Comparison of ENCODE assay signal across 22 cellular contexts in genomic region chr20:24314053-24314452, GRCh38.
A peak's percentile ranks its signal among the peaks of the same experiment; 100 is the strongest.
DNase-seq lines count a peak whose midpoint lies in the region; ATAC-seq and TF ChIP-seq lines count a peak whose summit lies in the region.
"Had no signal": no experiment of that assay in that cellular context is flagged by ENCODE, and none has a peak within 500 bp of the region (broad histone marks: within the 10 kb centered on the region; RNA-seq: fewer than 3 reads in every experiment).

No MANE protein-coding gene starts in this region.

- H2BK5ac ChIP-seq in H9 (ENCODE audit: insufficient read length, low read length), result no peak overlapping the region

- peak; percentile 77 for ATAC-seq in esophagus mucosa
- ATAC-seq: A549, GM12878, GM23338 had no signal

- H3K27me3 ChIP-seq in H9 (ENCODE audit: insufficient read depth, low read length) (no peaks in the 10 kb centered on the region), esophagus muscularis mucosa (peaks cover 0 to 10% (median 0%) of the 10 kb centered on the region in 4 donors), uterus (no peaks in the 10 kb centered on the region)
- H3K27me3 ChIP-seq: BLaER1 treated with 17β-estradiol and CSF1 and Interleukin-3, amounts not matched to agents 10 nM and 100 nM had no signal

- DNase-seq in NCI-H524 (lab: John Stamatoyannopoulos, UW) (peak; percentile 64 to 82), NCI-H82 treated with DMSO at 0.1 percent for 48 hours (lab: John Stamatoyannopoulos, UW; ENCODE audit: unreplicated experiment) (peak; percentile 92), H9 (no peak), esophagus muscularis mucosa (ENCODE audit: extremely low spot score) (no peak), uterus (no peak)
- DNase-seq: 8988T; ACHN; AML-193; BE2C; Calu3; CD4-positive, alpha-beta T cell; CD8-positive, alpha-beta memory T cell; DMS153; DND-41; HFFc6 had no signal

- no peak overlapping the region for H3K27ac Mint-ChIP-seq in H9
- H3K27ac Mint-ChIP-seq: CD14-positive monocyte; CD4-positive, alpha-beta T cell; CD8-positive, alpha-beta memory T cell; GM23338; HFFc6 had no signal

- H3K4me3 Mint-ChIP-seq in H9, result no peak overlapping the region
- H3K4me3 Mint-ChIP-seq: CD14-positive monocyte; CD4-positive, alpha-beta T cell; CD8-positive, alpha-beta memory T cell; GM23338; HFFc6 had no signal

- no peaks in the 10 kb centered on the region for H3K23me2 ChIP-seq in H9 (ENCODE audit: insufficient read length, low read depth, low read length, poor library complexity, severe bottlenecking)

- peaks cover 9% of the 10 kb centered on the region for H3K27me3 Mint-ChIP-seq in H9 (ENCODE audit: low read depth)
- H3K27me3 Mint-ChIP-seq: CD4-positive, alpha-beta T cell had no signal

- H3K4me2 ChIP-seq in H9 (ENCODE audit: insufficient read depth, insufficient read length, low read length), result no peak overlapping the region
- H3K4me2 ChIP-seq: A549; BLaER1 treated with 17β-estradiol and CSF1 and Interleukin-3, amounts not matched to agents 10 nM and 100 nM; GM23338 had no signal

- H2BK12ac ChIP-seq in H9 (ENCODE audit: insufficient read length, low read depth, low read length), result no peak overlapping the region

- H3K9ac ChIP-seq in H9 (ENCODE audit: extremely low read depth, insufficient read length, low read length), result no peak overlapping the region
- H3K9ac ChIP-seq: BLaER1 treated with 17β-estradiol and CSF1 and Interleukin-3, amounts not matched to agents 10 nM and 100 nM had no signal

- no peak overlapping the region for H4K5ac ChIP-seq in H9 (ENCODE audit: insufficient read length, low read depth, low read length)

- TF ChIP-seq POLR2A in esophagus muscularis mucosa (IDR thresholded peaks at IDR 0.05; ENCODE audit: low read depth), result no peak
- no peak for TF ChIP-seq POLR2A in uterus (IDR thresholded peaks at IDR 0.05)

- H3K4me1 ChIP-seq in H9 (ENCODE audit: insufficient read depth, low read length), result no peaks in the 10 kb centered on the region
- H3K4me1 ChIP-seq in esophagus muscularis mucosa, result no peaks in the 10 kb centered on the region
- no peaks in the 10 kb centered on the region for H3K4me1 ChIP-seq in uterus
- H3K4me1 ChIP-seq: A549, BE2C, HAP-1 had no signal

- H2AFZ ChIP-seq in H9 (ENCODE audit: low read length), result no peak overlapping the region
- H2AFZ ChIP-seq: GM23338 had no signal

- no peak overlapping the region for H3K14ac ChIP-seq in H9 (ENCODE audit: insufficient read depth, low read length)

- H3K36me3 ChIP-seq in esophagus muscularis mucosa, result no peaks in the 10 kb centered on the region
- H3K36me3 ChIP-seq in uterus, result no peaks in the 10 kb centered on the region
- H3K36me3 ChIP-seq: BE2C; BLaER1 treated with 17β-estradiol and CSF1 and Interleukin-3, amounts not matched to agents 10 nM and 100 nM; HAP-1 had no signal

- TF ChIP-seq EP300 in esophagus muscularis mucosa (IDR thresholded peaks at IDR 0.05), result no peak

- H3K36me3 Mint-ChIP-seq in H9 (ENCODE audit: insufficient read depth in 1 of 3, low read depth in 3 of 3), result no peaks in the 10 kb centered on the region
- H3K36me3 Mint-ChIP-seq: CD14-positive monocyte; CD8-positive, alpha-beta memory T cell had no signal

- no peak overlapping the region for H3K27ac ChIP-seq in H9 (ENCODE audit: insufficient read length, low read depth, low read length)
- H3K27ac ChIP-seq in esophagus muscularis mucosa (replicated peaks in 1 of 4), result no peak overlapping the region
- H3K27ac ChIP-seq in uterus, result no peak overlapping the region
- H3K27ac ChIP-seq: A549; BLaER1 treated with 17β-estradiol and CSF1 and Interleukin-3, amounts not matched to agents 10 nM and 100 nM had no signal

- no peak overlapping the region for H2BK20ac ChIP-seq in H9 (ENCODE audit: low read depth, low read length, poor library complexity, severe bottlenecking)

- H4K91ac ChIP-seq in H9 (ENCODE audit: insufficient read length, low read depth, low read length), result no peak overlapping the region

- H3K9me3 ChIP-seq in H9 (ENCODE audit: control insufficient read depth, low read depth, low read length) (no peaks in the 10 kb centered on the region), esophagus muscularis mucosa (no peaks in the 10 kb centered on the region), uterus (no peaks in the 10 kb centered on the region)
- H3K9me3 ChIP-seq: A549; BE2C; BLaER1 treated with 17β-estradiol and CSF1 and Interleukin-3, amounts not matched to agents 10 nM and 100 nM; HAP-1 had no signal

- H2AK5ac ChIP-seq in H9 (ENCODE audit: insufficient read length, low read length), result no peak overlapping the region

- no peaks in the 10 kb centered on the region; a peak in 1 of 5 replicates for H3K9me3 Mint-ChIP-seq in H9
- H3K9me3 Mint-ChIP-seq: CD14-positive monocyte; CD4-positive, alpha-beta T cell; CD8-positive, alpha-beta memory T cell; GM23338; HFFc6 had no signal

- no peak overlapping the region for H3K18ac ChIP-seq in H9 (ENCODE audit: insufficient read length, low read depth, low read length)

- no peaks in the 10 kb centered on the region for H3K79me2 ChIP-seq in H9 (ENCODE audit: insufficient read depth, low read length)

- no peaks in the 10 kb centered on the region for H3K4me1 Mint-ChIP-seq in H9
- H3K4me1 Mint-ChIP-seq: GM23338 had no signal

- H3K56ac ChIP-seq in H9 (ENCODE audit: insufficient read length, low read depth, low read length), result no peak overlapping the region

- H4K20me1 ChIP-seq in H9 (ENCODE audit: control insufficient read depth, insufficient read depth, insufficient read length), result no peaks in the 10 kb centered on the region
- H4K20me1 ChIP-seq: BLaER1 treated with 17β-estradiol and CSF1 and Interleukin-3, amounts not matched to agents 10 nM and 100 nM had no signal

- TF ChIP-seq CTCF in H9 (conservative IDR thresholded peaks at IDR 0.05) (no peak), esophagus muscularis mucosa (IDR thresholded peaks at IDR 0.05) (no peak), uterus (IDR thresholded peaks at IDR 0.05) (no peak)

- no peaks in the 10 kb centered on the region for H3K79me1 ChIP-seq in H9 (ENCODE audit: insufficient read depth, low read depth, low read length, poor library complexity, severe bottlenecking)

- no peak overlapping the region for H3T11ph ChIP-seq in H9 (ENCODE audit: low read length)

- no peak overlapping the region for H3K4me3 ChIP-seq in esophagus muscularis mucosa
- no peak overlapping the region for H3K4me3 ChIP-seq in uterus
- H3K4me3 ChIP-seq: A549; BLaER1 treated with 17β-estradiol and CSF1 and Interleukin-3, amounts not matched to agents 10 nM and 100 nM; GM12878; GM23338; HAP-1 had no signal

- no CpG with 5 or more reads among the region's 4 CpGs for WGBS in H9 (ENCODE audit: extremely low coverage, insufficient read length, low lambda C conversion rate)
- WGBS in esophagus muscularis mucosa, result 92% methylated on average over 3 of the region's 4 CpGs

- H2BK15ac ChIP-seq in H9 (ENCODE audit: low read depth, low read length), result no peak overlapping the region

- H2BK120ac ChIP-seq in H9 (ENCODE audit: low read depth, low read length, poor library complexity, severe bottlenecking), result no peak overlapping the region

- H4K8ac ChIP-seq in H9 (replicated peaks; ENCODE audit: insufficient read length, low read depth, low read length), result no peak overlapping the region

- intact Hi-C loops in esophagus muscularis mucosa (cut with DNase I) (no loop called here), uterus (cut with DNase I; ENCODE audit: low total_unique reads) (no loop called here)

- H3K4ac ChIP-seq in H9 (ENCODE audit: low read depth, low read length), result no peak overlapping the region

- H3K23ac ChIP-seq in H9 (ENCODE audit: insufficient read length, low read depth, low read length), result no peak overlapping the region

Comparison
In these comparisons a context has a peak if more than half of its experiments do, and no peak if none do; other contexts are left out.
1. DNase-seq: peak in NCI-H524 (2 of 2) and NCI-H82 treated with DMSO at 0.1 percent for 48 hours (single experiment); none in H9 (single experiment), esophagus muscularis mucosa (single experiment) and uterus (0 of 2).